In the genomic region with DNA sequence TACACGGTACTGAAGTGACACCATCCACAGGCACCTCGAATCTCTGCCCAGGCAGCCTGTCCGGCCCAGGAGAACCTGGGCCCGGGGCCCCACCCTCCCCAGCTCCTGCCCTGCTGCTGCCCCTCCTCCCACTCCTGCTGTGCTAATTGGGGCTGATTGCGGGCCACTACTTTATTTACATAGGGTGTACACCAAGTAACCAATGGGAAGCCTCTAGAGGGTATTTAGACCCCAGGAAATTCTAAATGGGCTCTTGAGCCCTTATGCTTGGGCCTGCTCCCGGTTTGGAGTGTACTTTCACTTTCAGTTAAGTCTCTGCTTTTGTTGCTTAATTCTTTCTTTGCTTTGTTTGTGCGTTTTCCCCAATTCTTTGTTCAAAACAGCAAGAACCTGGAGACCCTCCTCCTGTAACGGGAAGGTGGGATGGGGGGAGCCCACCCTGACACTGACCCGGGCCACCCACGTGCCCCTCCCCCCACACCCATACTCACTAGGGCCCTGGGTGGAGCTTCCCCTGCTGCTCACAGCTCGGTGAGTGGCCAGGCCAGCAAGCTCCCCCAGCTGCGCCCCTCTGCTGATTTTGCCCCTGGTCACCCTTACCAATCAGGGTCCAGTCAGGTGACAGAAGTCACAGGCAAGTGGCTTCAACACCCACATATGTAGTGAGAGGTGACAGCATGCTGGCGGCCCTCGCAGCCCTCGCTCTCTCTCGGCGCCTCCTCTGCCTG, we compare ENCODE assay signal across 1 cellular context.
TF ChIP-seq lines count a peak whose summit lies in the region.

No MANE protein-coding gene starts in this region.

TF ChIP-seq in HepG2, 621 proteins besides CTCF, POLR2A, EP300 and RAD21 (continued from another document):
- TF ChIP-seq, protein P1, sequence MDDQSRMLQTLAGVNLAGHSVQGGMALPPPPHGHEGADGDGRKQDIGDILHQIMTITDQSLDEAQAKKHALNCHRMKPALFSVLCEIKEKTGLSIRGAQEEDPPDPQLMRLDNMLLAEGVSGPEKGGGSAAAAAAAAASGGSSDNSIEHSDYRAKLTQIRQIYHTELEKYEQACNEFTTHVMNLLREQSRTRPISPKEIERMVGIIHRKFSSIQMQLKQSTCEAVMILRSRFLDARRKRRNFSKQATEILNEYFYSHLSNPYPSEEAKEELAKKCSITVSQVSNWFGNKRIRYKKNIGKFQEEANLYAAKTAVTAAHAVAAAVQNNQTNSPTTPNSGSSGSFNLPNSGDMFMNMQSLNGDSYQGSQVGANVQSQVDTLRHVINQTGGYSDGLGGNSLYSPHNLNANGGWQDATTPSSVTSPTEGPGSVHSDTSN (CRISPR knock-in tag; IDR thresholded peaks at IDR 0.05; ENCODE audit: borderline replicate concordance): no peak
- TF ChIP-seq ZNF761 (CRISPR knock-in tag; conservative IDR thresholded peaks at IDR 0.05) (no peak), SP4 (CRISPR knock-in tag; IDR thresholded peaks at IDR 0.05) (no peak)
- TF ChIP-seq, protein P2, sequence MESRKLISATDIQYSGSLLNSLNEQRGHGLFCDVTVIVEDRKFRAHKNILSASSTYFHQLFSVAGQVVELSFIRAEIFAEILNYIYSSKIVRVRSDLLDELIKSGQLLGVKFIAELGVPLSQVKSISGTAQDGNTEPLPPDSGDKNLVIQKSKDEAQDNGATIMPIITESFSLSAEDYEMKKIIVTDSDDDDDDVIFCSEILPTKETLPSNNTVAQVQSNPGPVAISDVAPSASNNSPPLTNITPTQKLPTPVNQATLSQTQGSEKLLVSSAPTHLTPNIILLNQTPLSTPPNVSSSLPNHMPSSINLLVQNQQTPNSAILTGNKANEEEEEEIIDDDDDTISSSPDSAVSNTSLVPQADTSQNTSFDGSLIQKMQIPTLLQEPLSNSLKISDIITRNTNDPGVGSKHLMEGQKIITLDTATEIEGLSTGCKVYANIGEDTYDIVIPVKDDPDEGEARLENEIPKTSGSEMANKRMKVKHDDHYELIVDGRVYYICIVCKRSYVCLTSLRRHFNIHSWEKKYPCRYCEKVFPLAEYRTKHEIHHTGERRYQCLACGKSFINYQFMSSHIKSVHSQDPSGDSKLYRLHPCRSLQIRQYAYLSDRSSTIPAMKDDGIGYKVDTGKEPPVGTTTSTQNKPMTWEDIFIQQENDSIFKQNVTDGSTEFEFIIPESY (CRISPR knock-in tag; IDR thresholded peaks at IDR 0.05): peak; percentile 27; the same call in 1 of the 2 replicates
- TF ChIP-seq, protein P3, sequence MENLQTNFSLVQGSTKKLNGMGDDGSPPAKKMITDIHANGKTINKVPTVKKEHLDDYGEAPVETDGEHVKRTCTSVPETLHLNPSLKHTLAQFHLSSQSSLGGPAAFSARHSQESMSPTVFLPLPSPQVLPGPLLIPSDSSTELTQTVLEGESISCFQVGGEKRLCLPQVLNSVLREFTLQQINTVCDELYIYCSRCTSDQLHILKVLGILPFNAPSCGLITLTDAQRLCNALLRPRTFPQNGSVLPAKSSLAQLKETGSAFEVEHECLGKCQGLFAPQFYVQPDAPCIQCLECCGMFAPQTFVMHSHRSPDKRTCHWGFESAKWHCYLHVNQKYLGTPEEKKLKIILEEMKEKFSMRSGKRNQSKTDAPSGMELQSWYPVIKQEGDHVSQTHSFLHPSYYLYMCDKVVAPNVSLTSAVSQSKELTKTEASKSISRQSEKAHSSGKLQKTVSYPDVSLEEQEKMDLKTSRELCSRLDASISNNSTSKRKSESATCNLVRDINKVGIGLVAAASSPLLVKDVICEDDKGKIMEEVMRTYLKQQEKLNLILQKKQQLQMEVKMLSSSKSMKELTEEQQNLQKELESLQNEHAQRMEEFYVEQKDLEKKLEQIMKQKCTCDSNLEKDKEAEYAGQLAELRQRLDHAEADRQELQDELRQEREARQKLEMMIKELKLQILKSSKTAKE (CRISPR knock-in tag; IDR thresholded peaks at IDR 0.05; ENCODE audit: borderline replicate concordance): no peak
- TF ChIP-seq, protein P4, sequence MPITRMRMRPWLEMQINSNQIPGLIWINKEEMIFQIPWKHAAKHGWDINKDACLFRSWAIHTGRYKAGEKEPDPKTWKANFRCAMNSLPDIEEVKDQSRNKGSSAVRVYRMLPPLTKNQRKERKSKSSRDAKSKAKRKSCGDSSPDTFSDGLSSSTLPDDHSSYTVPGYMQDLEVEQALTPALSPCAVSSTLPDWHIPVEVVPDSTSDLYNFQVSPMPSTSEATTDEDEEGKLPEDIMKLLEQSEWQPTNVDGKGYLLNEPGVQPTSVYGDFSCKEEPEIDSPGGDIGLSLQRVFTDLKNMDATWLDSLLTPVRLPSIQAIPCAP (CRISPR knock-in tag; IDR thresholded peaks at IDR 0.05; ENCODE audit: low read depth): peak; percentile 86; the same call in 1 of the 2 replicates
- TF ChIP-seq, protein P5, sequence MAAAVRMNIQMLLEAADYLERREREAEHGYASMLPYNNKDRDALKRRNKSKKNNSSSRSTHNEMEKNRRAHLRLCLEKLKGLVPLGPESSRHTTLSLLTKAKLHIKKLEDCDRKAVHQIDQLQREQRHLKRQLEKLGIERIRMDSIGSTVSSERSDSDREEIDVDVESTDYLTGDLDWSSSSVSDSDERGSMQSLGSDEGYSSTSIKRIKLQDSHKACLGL (CRISPR knock-in tag; IDR thresholded peaks at IDR 0.05): no peak
